27 cellular contexts compared by ENCODE assay signal in the genomic region with DNA sequence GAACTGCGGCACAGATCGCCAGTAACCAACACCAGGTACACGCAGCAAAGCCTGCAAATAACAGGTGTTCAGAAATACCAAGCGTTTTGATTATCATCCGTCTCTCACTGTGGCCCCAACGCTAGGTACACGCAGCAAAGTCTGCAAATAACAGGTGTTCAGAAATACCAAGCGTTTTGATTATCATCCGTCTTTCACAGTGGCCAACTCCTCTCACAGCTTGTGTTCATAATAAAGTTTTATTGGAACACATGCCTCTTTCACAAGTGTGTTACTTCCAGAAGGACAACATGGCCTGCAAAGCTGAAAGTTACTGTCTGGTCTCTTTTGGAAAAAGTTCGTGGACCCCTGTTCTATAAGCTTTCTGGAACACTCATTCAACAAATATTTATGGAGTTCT.
"Had no signal": no experiment of that assay in that cellular context is flagged by ENCODE, and none has a peak within 500 bp of the region (broad histone marks: within the 10 kb centered on the region; RNA-seq: fewer than 3 reads in every experiment).

No MANE protein-coding gene starts in this region.

- ATAC-seq: activated CD8-positive, alpha-beta T cell treated with anti-CD3 and anti-CD28 coated beads for 36 hours; activated naive CD4-positive, alpha-beta T cell treated with anti-CD3 and anti-CD28 coated beads, Interleukin-2, amount 50 U/mL, for 72 hours; activated T-cell treated with anti-CD3 and anti-CD28 coated beads, Interleukin-2, amount 50 U/mL, for 4 hours; activated T-helper 17 cell treated with anti-CD3 and anti-CD28 coated beads, Interleukin-2, amount 50 U/mL, for 72 hours; gastrocnemius medialis; left colon; naive thymus-derived CD4-positive, alpha-beta T cell; right cardiac atrium; stimulated activated naive CD8-positive, alpha-beta T cell treated with anti-CD3 and anti-CD28 coated beads, Interleukin-15, Interleukin-2, amounts not matched to agents 100 U/mL and 50 U/mL, for 24 hours had no signal

- H3K4me1 ChIP-seq: breast epithelium, colonic mucosa, parathyroid adenoma had no signal

- H3K9me3 Mint-ChIP-seq: activated CD4-positive, alpha-beta T cell treated with anti-CD3 and anti-CD28 coated beads, Interleukin-2, amount 10 ng/mL, durations not matched to agents 24 days and 14 days; activated CD8-positive, alpha-beta T cell treated with anti-CD3 and anti-CD28 coated beads for 36 hours; activated naive CD4-positive, alpha-beta T cell treated with anti-CD3 and anti-CD28 coated beads, Interleukin-2, amount 50 U/mL, for 72 hours; activated T-cell treated with anti-CD3 and anti-CD28 coated beads, Interleukin-2, amount 50 U/mL, for 4 hours; activated T-helper 17 cell treated with anti-CD3 and anti-CD28 coated beads, Interleukin-2, amount 50 U/mL, for 72 hours; mesothelial cell of epicardium; naive thymus-derived CD4-positive, alpha-beta T cell had no signal

- H3K27ac Mint-ChIP-seq: activated CD4-positive, alpha-beta T cell treated with anti-CD3 and anti-CD28 coated beads, Interleukin-2, amount 10 ng/mL, durations not matched to agents 24 days and 14 days; activated T-helper 17 cell treated with anti-CD3 and anti-CD28 coated beads, Interleukin-2, amount 50 U/mL, for 72 hours; mesothelial cell of epicardium had no signal

- H3K4me3 Mint-ChIP-seq: activated CD4-positive, alpha-beta T cell treated with anti-CD3 and anti-CD28 coated beads, Interleukin-2, amount 10 ng/mL, durations not matched to agents 24 days and 14 days; activated CD8-positive, alpha-beta T cell treated with anti-CD3 and anti-CD28 coated beads for 36 hours; activated T-cell treated with anti-CD3 and anti-CD28 coated beads, Interleukin-2, amount 50 U/mL, for 4 hours; activated T-helper 17 cell treated with anti-CD3 and anti-CD28 coated beads, Interleukin-2, amount 50 U/mL, for 72 hours; mesothelial cell of epicardium; naive thymus-derived CD4-positive, alpha-beta T cell had no signal

- H3K27ac ChIP-seq: breast epithelium, colonic mucosa, gastrocnemius medialis, parathyroid adenoma, testis, transverse colon, VCaP had no signal

- H3K9ac ChIP-seq: parathyroid adenoma had no signal

- H3K27me3 ChIP-seq: breast epithelium, colonic mucosa, gastrocnemius medialis, testis, transverse colon had no signal

- DNase-seq: activated CD4-positive, alpha-beta T cell treated with anti-CD3 and anti-CD28 coated beads, Interleukin-2, amount 10 ng/mL, durations not matched to agents 24 days and 14 days; activated CD8-positive, alpha-beta T cell treated with anti-CD3 and anti-CD28 coated beads for 36 hours; activated naive CD4-positive, alpha-beta T cell; activated T-cell treated with anti-CD3 and anti-CD28 coated beads, Interleukin-2, amount 50 U/mL, for 4 hours; colonic mucosa; effector CD8-positive, alpha-beta T cell; erythroblast; gastrocnemius medialis; hippocampal formation; left colon; naive thymus-derived CD4-positive, alpha-beta T cell; nucleus accumbens; right cardiac atrium; stimulated activated CD4-positive, alpha-beta T cell treated with anti-CD3 and anti-CD28 coated beads, Interleukin-12 subunit alpha, Interleukin-12 subunit beta, amount 100 ng/mL, for 4 hours; stimulated activated CD4-positive, alpha-beta T cell treated with anti-CD3 and anti-CD28 coated beads, Interleukin-4, amount 100 ng/mL, for 1 hour; stimulated activated naive CD8-positive, alpha-beta T cell treated with anti-CD3 and anti-CD28 coated beads, Interleukin-15, Interleukin-2, amounts not matched to agents 100 U/mL and 50 U/mL, for 24 hours; T-helper 9 cell; testis; transverse colon had no signal

- H3K4me3 ChIP-seq: breast epithelium, colonic mucosa, gastrocnemius medialis, testis, transverse colon had no signal

- H3K27me3 Mint-ChIP-seq: activated CD4-positive, alpha-beta T cell treated with anti-CD3 and anti-CD28 coated beads, Interleukin-2, amount 10 ng/mL, durations not matched to agents 24 days and 14 days; activated CD8-positive, alpha-beta T cell treated with anti-CD3 and anti-CD28 coated beads for 36 hours; activated T-helper 17 cell treated with anti-CD3 and anti-CD28 coated beads, Interleukin-2, amount 50 U/mL, for 72 hours; naive thymus-derived CD4-positive, alpha-beta T cell had no signal

- H3K9me3 ChIP-seq: breast epithelium, colonic mucosa, gastrocnemius medialis, testis, transverse colon had no signal

- H3K36me3 ChIP-seq: breast epithelium, colonic mucosa, transverse colon had no signal

- FAIRE-seq: keratinocyte, TTC549 had no signal

- H2AFZ ChIP-seq: parathyroid adenoma had no signal

- H3K79me2 ChIP-seq: parathyroid adenoma had no signal
